In the genomic region with DNA sequence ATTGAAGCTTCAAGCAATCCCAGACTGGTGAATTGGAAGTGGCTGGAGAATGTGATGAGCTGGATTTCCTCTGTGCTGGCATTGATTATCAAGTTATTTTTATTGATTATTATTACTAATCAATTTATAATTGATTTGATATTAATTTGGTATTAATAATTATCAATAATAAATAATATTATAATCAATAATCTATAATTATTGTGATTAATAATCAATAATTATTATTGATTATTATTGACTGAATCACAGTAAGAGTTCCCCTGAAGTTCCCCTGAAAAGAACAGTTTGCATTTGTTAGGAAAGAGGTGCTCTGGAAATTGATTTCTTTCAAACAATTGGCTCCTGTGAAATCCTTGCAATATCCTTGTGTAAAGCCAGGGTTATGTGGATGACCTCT, we compare ENCODE assay signal across 11 cellular contexts. TPM values are rescaled to one million over a fixed set of nuclear protein-coding genes. Genes with fewer than 3 reads are reported as not detected.
"Had no signal": no experiment of that assay in that cellular context is flagged by ENCODE, and none has a peak within 500 bp of the region (broad histone marks: within the 10 kb centered on the region; RNA-seq: fewer than 3 reads in every experiment).

No MANE protein-coding gene starts in this region.

- FAIRE-seq: H54, HTR-8/SVneo had no signal

- H3K4me3 Mint-ChIP-seq: H9, HFFc6 had no signal

- H3K4me3 ChIP-seq: GM23248 had no signal

- DNase-seq: GM23248, GOT3, H9, HFFc6, IMR-90, KBM-7 had no signal

- H3K27ac ChIP-seq: GM23248, KMS-11 had no signal

- H3K9me3 Mint-ChIP-seq: HFFc6 had no signal

- H3K4me1 Mint-ChIP-seq: H9 had no signal

- H3K27ac Mint-ChIP-seq: H9, HFFc6 had no signal

- ATAC-seq: HCT116 had no signal

- H3K9ac ChIP-seq: GM23248, KMS-11 had no signal

RNA-seq across cellular contexts. Expression of gene FAM9A, which starts 7.5 kb away (rescaled TPM):
- total RNA-seq: GM23248, H9, HFFc6, HT-29, IMR-90 had no signal
- polyA plus RNA-seq: GM23248, IMR-90 had no signal
